Comparison of ENCODE assay signal across 8 cellular contexts in the genomic region with DNA sequence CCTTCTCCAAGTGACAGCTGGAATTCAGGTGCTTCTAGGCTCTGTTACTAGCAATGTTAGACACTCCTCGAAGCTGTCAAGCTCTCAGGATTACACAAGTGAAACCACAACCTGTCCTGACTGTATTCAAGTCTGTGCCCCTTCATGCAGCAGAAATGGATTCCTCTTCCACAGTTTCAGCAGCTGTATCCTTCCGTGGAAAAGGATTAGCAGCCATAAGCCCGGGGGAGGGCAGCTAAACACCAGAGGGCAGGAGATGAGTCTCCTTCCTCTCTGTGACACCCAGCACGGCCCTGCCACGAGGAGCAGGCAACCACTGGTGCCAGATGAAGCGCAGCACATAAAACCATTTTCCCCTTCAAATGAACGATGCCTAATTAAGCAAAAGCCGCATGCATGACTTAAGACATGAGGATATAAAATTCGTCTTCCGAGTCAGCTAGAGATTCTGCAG. TPM values are rescaled to one million over a fixed set of nuclear protein-coding genes. Genes with fewer than 3 reads are reported as not detected.
A peak's percentile ranks its signal among the peaks of the same experiment; 100 is the strongest.
DNase-seq lines count a peak whose midpoint lies in the region; ATAC-seq and TF ChIP-seq lines count a peak whose summit lies in the region.

No MANE protein-coding gene starts in this region.

- ATAC-seq in activated B cell treated with CpG ODN at 0.5 μM for 24 hours (ENCODE audit: low read depth) (peak; percentile 51), HG03280 (IDR thresholded peaks at IDR 0.05; ENCODE audit: unreplicated experiment) (no peak)

- no peaks in the 10 kb centered on the region for H3K27me3 ChIP-seq in layer of hippocampus (ENCODE audit: control insufficient read depth, insufficient read depth, low read length)

- DNase-seq in ELF-1 (ENCODE audit: low read depth, low spot score) (peak; percentile 22), NB4 (ENCODE audit: low read depth) (peak; percentile 64), activated B cell treated with CpG ODN at 0.5 μM for 24 hours (peak; percentile 47), caudate nucleus (lab: John Stamatoyannopoulos, UW) (peak in 59 of 61 donors; percentile 18 to 86 (median 66)), NCI-H1048 (lab: John Stamatoyannopoulos, UW) (no peak)
- peak; percentile 52 to 61 for DNase-seq in stimulated activated CD4-positive, alpha-beta T cell treated with anti-CD3 and anti-CD28 coated beads, Interleukin-2, amount 100 ng/mL, for 24 hours

- peaks cover 33% of the 10 kb centered on the region for H3K36me3 Mint-ChIP-seq in activated B cell treated with CpG ODN at 0.5 μM for 24 hours (ENCODE audit: low read depth)

- H3K27me3 Mint-ChIP-seq in activated B cell treated with CpG ODN at 0.5 μM for 24 hours, result no peaks in the 10 kb centered on the region

- CTCF ChIA-PET in activated B cell treated with CpG ODN at 0.5 μM for 24 hours (lab: Charles Lee), result interaction anchor here (0.9 to 11.2 kb wide), 17 partner anchors 9 to 191 kb away, joined by 3 to 206 read pairs (median 4); no protein-coding TSS in a partner anchor

- no peak for TF ChIP-seq POLR2A in NB4 (IDR thresholded peaks at IDR 0.05; ENCODE audit: extremely low read depth, insufficient read length)

- peaks cover 3% of the 10 kb centered on the region for H3K9me3 Mint-ChIP-seq in activated B cell treated with CpG ODN at 0.5 μM for 24 hours

- intact Hi-C loops in activated B cell treated with CpG ODN at 0.5 μM for 24 hours (cut with micrococcal nuclease), result loop anchor here (1.0 to 5.0 kb wide), 3 partner anchors 33 to 465 kb away; no protein-coding TSS in a partner anchor

- peaks cover 75% of the 10 kb centered on the region for H3K4me1 Mint-ChIP-seq in activated B cell treated with CpG ODN at 0.5 μM for 24 hours

- peak overlapping the region; percentile 96 for H3K27ac ChIP-seq in caudate nucleus (ENCODE audit: low read depth, low read length)
- peak overlapping the region; percentile 94 for H3K27ac ChIP-seq in layer of hippocampus (ENCODE audit: low read depth, low read length)

- peak overlapping the region; percentile 96 for H3K27ac Mint-ChIP-seq in activated B cell treated with CpG ODN at 0.5 μM for 24 hours

- H3K4me3 Mint-ChIP-seq in activated B cell treated with CpG ODN at 0.5 μM for 24 hours, result peak overlapping the region; percentile 94

- no peak for TF ChIP-seq CTCF in NB4 (IDR thresholded peaks at IDR 0.05; ENCODE audit: low read depth, low read length)
- no peak for TF ChIP-seq CTCF in activated B cell treated with CpG ODN at 0.5 μM for 24 hours (IDR thresholded peaks at IDR 0.05)

- POLR2A ChIA-PET in activated B cell treated with CpG ODN at 0.5 μM for 24 hours (lab: Charles Lee), result interaction anchor here (0.5 to 5.8 kb wide), 17 partner anchors 12 to 554 kb away, joined by 3 to 77 read pairs (median 10); partner anchors contain the start of genes KDM3A, POLR1A and PTCD3

- peak overlapping the region; percentile 37 for H3K4me3 ChIP-seq in NB4 (ENCODE audit: low read depth, low read length)

RNA-seq across cellular contexts. Expression of gene ST3GAL5, which starts 1.2 kb away (rescaled TPM):
- 56.4 and 70.7 TPM in 2 replicates for total RNA-seq in activated B cell treated with CpG ODN at 0.5 μM for 24 hours
